Comparison of ENCODE assay signal across 1 cellular context in the genomic region with DNA sequence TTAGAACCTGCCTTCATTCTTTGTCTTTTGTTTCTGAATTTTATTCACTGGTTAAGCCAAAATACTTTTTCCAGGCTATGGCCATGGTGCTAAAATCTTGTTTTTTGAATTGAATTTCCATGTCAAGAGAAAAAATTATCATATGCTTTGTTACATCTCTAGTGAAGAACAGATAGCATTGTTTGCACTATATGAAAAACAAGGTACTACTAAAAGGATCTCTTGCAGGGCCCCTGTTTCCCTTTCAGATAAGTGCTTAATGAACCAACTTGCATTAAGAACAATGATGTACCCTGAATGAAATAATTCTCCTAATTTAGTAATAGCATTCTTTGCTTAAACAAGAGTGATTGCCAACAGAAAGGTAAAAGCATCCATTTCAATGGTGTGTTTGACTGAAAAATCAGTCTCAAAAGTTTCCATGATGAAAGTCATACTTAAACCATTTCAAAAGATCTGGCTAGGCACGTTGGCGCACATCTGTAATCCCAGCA.
TF ChIP-seq lines count a peak whose summit lies in the region.

No MANE protein-coding gene starts in this region.

TF ChIP-seq in SK-N-SH treated with all-trans-retinoic acid at 6 μM for 48 hours, 23 proteins besides CTCF, POLR2A, EP300 and RAD21 (continued from another document):
- TF ChIP-seq, protein P1, sequence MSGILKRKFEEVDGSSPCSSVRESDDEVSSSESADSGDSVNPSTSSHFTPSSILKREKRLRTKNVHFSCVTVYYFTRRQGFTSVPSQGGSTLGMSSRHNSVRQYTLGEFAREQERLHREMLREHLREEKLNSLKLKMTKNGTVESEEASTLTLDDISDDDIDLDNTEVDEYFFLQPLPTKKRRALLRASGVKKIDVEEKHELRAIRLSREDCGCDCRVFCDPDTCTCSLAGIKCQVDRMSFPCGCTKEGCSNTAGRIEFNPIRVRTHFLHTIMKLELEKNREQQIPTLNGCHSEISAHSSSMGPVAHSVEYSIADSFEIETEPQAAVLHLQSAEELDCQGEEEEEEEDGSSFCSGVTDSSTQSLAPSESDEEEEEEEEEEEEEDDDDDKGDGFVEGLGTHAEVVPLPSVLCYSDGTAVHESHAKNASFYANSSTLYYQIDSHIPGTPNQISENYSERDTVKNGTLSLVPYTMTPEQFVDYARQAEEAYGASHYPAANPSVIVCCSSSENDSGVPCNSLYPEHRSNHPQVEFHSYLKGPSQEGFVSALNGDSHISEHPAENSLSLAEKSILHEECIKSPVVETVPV (CRISPR knock-in tag; IDR thresholded peaks at IDR 0.05), result no peak
